9 cellular contexts compared by ENCODE assay signal in the genomic region with DNA sequence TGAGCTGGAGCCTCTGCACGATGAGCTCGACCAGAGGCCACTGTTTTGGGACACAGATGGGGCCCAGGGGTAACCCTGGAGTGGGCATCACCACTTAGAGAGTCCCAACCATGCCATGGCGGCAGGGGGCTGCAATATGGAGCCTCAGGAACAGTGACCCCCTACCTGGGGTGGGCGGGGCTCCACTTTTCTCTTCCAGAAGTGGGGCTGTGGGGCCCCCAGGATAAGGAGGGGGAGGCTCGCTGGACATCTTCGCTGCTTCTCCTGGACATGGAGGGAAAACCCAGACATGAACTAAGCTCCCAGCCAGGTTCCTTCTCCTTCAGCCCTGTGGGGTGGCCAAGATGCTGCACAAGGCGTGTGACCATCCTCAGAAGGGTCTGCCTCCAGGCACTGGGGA. TPM values are rescaled to one million over a fixed set of nuclear protein-coding genes. Genes with fewer than 3 reads are reported as not detected.
DNase-seq lines count a peak whose midpoint lies in the region; ATAC-seq, FAIRE-seq and TF ChIP-seq lines count a peak whose summit lies in the region.
"Had no signal": no experiment of that assay in that cellular context is flagged by ENCODE, and none has a peak within 500 bp of the region (broad histone marks: within the 10 kb centered on the region; RNA-seq: fewer than 3 reads in every experiment).

No MANE protein-coding gene starts in this region.

- TF ChIP-seq POLR2A in Peyer's patch (IDR thresholded peaks at IDR 0.05), result no peak
- no peak for TF ChIP-seq POLR2A in body of pancreas (IDR thresholded peaks at IDR 0.05)

- H3K4me3 ChIP-seq in Peyer's patch (no peak overlapping the region), body of pancreas (no peak overlapping the region), small intestine (ENCODE audit: low read depth in 1 of 2, low read length in 2 of 2) (no peak overlapping the region)
- H3K4me3 ChIP-seq: SK-N-MC had no signal

- 87 to 92% methylated on average over 6 to 7 of the region's 7 CpGs for WGBS in body of pancreas, 2 donors
- 92 to 97% (median 96%) methylated on average over 7 of the region's 7 CpGs for WGBS in small intestine, 3 donors

- H3K9me3 ChIP-seq in Peyer's patch (no peaks in the 10 kb centered on the region), body of pancreas (no peaks in the 10 kb centered on the region), small intestine (ENCODE audit: control insufficient read depth, low read depth) (no peaks in the 10 kb centered on the region)

- peaks cover 4 to 40% (median 13%) of the 10 kb centered on the region in 4 donors for H3K4me1 ChIP-seq in Peyer's patch
- H3K4me1 ChIP-seq in body of pancreas, result peaks cover 31% of the 10 kb centered on the region
- H3K4me1 ChIP-seq in small intestine (ENCODE audit: control insufficient read depth in 2 of 2, insufficient read depth in 1 of 2, low read depth in 1 of 2, low read length in 1 of 2), result peaks cover 0 to 6% of the 10 kb centered on the region in 2 donors

- H3K27me3 ChIP-seq in Peyer's patch (no peaks in the 10 kb centered on the region), body of pancreas (no peaks in the 10 kb centered on the region), small intestine (ENCODE audit: control insufficient read depth in 2 of 2, insufficient read depth in 2 of 2, low read length in 2 of 2) (no peaks in the 10 kb centered on the region)

- intact Hi-C loops in body of pancreas (cut with DNase I), result loop anchor here (5.0 to 10.0 kb wide), 2 partner anchors 38 to 71 kb away; no protein-coding TSS in a partner anchor

- H3K36me3 ChIP-seq in Peyer's patch (peaks cover 0 to 52% (median 0%) of the 10 kb centered on the region in 3 donors), body of pancreas (replicated peaks in 1 of 2; ENCODE audit: insufficient read depth in 1 of 2, low read depth in 2 of 2) (peaks cover 0 to 12% of the 10 kb centered on the region in 2 donors), small intestine (ENCODE audit: control insufficient read depth in 2 of 2, insufficient read depth in 2 of 2, low read length in 2 of 2) (peaks cover 9 to 24% of the 10 kb centered on the region in 2 donors)

- H3K27ac ChIP-seq in Peyer's patch, result peak overlapping the region; percentile 65 to 78 (median 72)
- peak overlapping the region in 3 of 4 donors; percentile 17 to 62 (median 50) for H3K27ac ChIP-seq in body of pancreas
- peak overlapping the region; percentile 66 to 70 for H3K27ac ChIP-seq in small intestine (ENCODE audit: low read depth in 1 of 2, low read length in 1 of 2)
- H3K27ac ChIP-seq: SK-N-MC had no signal

- DNase-seq in Peyer's patch, result no peak
- no peak for DNase-seq in body of pancreas
- DNase-seq in small intestine, result no peak
- no peak for DNase-seq in AG20443 (ENCODE audit: low spot score)
- no peak for DNase-seq in NCI-H187 treated with DMSO at 0.1 percent for 48 hours (lab: John Stamatoyannopoulos, UW)
- DNase-seq: activated CD4-positive, alpha-beta T cell treated with anti-CD3 and anti-CD28 coated beads, Interleukin-2, amount 50 U/mL, for 48 hours had no signal

- FAIRE-seq in small intestine (lab: Jason Lieb, UNC), result no peak

- ATAC-seq in body of pancreas, result no peak

- TF ChIP-seq CTCF in Peyer's patch (IDR thresholded peaks at IDR 0.05), result no peak
- TF ChIP-seq CTCF in body of pancreas (IDR thresholded peaks at IDR 0.05), result no peak

RNA-seq across cellular contexts. Expression of a gene that starts 24.7 kb away (rescaled TPM):
- total RNA-seq in Peyer's patch (10 to 100 TPM; 21.5 to 45.0 (median 39.0) TPM), body of pancreas (10 to 100 TPM; 12.9 to 23.3 TPM)
- polyA plus RNA-seq in small intestine, result 10 to 100 TPM; 26.5 to 49.9 (median 37.0) TPM

RNA-seq across cellular contexts. Expression of a gene that starts 37.7 kb away (rescaled TPM):
- total RNA-seq in Peyer's patch, result 10 to 100 TPM; 37.1 to 64.8 (median 61.1) TPM
- total RNA-seq in body of pancreas, result 100 to 1,000 TPM in 1 of 2 donors, 10 to 100 TPM in 1; 18.4 to 115 TPM
- 10 to 100 TPM; 62.7 to 89.7 (median 86.5) TPM for polyA plus RNA-seq in small intestine

RNA-seq across cellular contexts. Expression of a gene that starts 39.5 kb away (rescaled TPM):
- total RNA-seq in Peyer's patch, result 10 to 100 TPM; 41.5 to 74.5 (median 58.1) TPM
- 10 to 100 TPM; 36.3 to 43.8 TPM for total RNA-seq in body of pancreas
- 10 to 100 TPM; 53.9 to 70.9 (median 58.1) TPM for polyA plus RNA-seq in small intestine

RNA-seq across cellular contexts. Expression of a gene that starts 42.3 kb away (rescaled TPM):
- total RNA-seq in Peyer's patch, result not detected
- under 1 TPM in 1 of 2 donors, not detected in 1; 0.52 TPM for total RNA-seq in body of pancreas
- polyA plus RNA-seq in small intestine, result under 1 TPM in 1 of 3 donors, not detected in 2; 0.03 TPM
- total RNA-seq: NCI-H460, pulmonary artery endothelial cell had no signal
